Comparison of ENCODE assay signal across 8 cellular contexts in the genomic region with DNA sequence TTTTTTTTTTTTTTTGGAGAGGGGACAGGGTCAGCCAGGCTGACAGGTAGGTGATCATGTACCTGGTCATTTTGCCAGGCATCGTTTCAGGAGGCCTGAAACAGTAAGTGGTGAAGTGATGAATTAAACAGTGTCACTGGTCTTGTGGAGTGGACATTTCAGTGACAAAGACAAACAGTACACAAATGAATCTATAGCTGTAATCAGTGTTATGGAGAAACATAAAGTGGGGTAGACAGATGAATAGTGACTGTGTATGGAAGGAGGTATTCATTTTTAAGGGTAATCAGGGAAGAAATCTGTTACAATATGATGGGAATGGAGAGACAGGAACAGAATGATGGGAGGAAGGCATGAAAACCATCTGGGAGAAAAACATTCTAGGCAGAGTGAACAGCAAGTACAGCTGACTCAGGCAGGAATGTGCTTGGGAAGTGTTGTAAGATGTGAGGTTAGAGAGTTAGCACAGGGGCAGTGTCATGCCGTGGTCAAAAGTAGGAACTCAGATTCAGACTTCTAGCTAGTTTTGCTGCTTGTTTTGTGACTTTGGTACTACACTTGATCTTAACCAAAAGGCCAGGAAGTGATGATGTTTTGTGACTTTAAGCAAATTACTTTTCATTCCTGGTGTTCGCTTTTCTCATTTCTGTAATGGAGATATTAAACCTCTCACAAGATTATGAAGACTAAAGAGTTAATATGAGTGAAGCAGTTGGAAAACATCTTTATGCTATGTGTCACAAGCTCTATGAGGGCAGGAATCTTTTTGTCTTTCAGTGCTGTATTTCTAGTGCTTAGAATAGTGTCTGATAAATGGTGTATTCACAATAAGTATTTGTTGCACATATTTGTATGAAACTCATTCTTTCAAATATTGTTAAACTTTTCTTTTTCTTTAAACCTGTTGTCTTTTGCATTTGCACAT. TPM values are rescaled to one million over a fixed set of nuclear protein-coding genes. Genes with fewer than 3 reads are reported as not detected.
DNase-seq lines count a peak whose midpoint lies in the region; ATAC-seq and TF ChIP-seq lines count a peak whose summit lies in the region.

No MANE protein-coding gene starts in this region.

- no peaks in the 10 kb centered on the region for H3K9me3 ChIP-seq in transverse colon

- H3K4me3 Mint-ChIP-seq in activated CD4-positive, alpha-beta memory T cell treated with anti-CD3 and anti-CD28 coated beads for 36 hours, result no peak overlapping the region

- H3K4me3 ChIP-seq in transverse colon, result no peak overlapping the region

- H3K4me1 Mint-ChIP-seq in activated CD4-positive, alpha-beta memory T cell treated with anti-CD3 and anti-CD28 coated beads for 36 hours (ENCODE audit: low read depth), result peaks cover 57% of the 10 kb centered on the region

- DNase-seq in Right ventricle myocardium inferior (ENCODE audit: missing footprints) (no peak), cardiac septum (ENCODE audit: low spot score) (no peak), left ventricle myocardium superior (no peak), transverse colon (peak; percentile 11), T1000 (lab: John Stamatoyannopoulos, UW) (no peak), hippocampal formation (lab: John Stamatoyannopoulos, UW) (no peak)
- DNase-seq in activated CD4-positive, alpha-beta memory T cell treated with anti-CD3 and anti-CD28 coated beads for 36 hours, result peak; percentile 17

- POLR2A ChIA-PET in activated CD4-positive, alpha-beta memory T cell treated with anti-CD3 and anti-CD28 coated beads for 36 hours (lab: Charles Lee), result no interaction called here

- no peaks in the 10 kb centered on the region for H3K27me3 ChIP-seq in transverse colon

- intact Hi-C loops in Right ventricle myocardium inferior (cut with DNase I) (no loop called here), cardiac septum (cut with DNase I) (no loop called here), left ventricle myocardium superior (cut with micrococcal nuclease) (no loop called here), transverse colon (cut with DNase I; ENCODE audit: low total_unique reads) (no loop called here)
- intact Hi-C loops in activated CD4-positive, alpha-beta memory T cell treated with anti-CD3 and anti-CD28 coated beads for 36 hours (cut with micrococcal nuclease), result no loop called here

- H3K27ac ChIP-seq in transverse colon, result peak overlapping the region in 1 of 4 donors; percentile 13

- WGBS in transverse colon (ENCODE audit: low coverage in 1 of 2), 2 donors, result 74 to 79% methylated on average over 2 to 3 of the region's 3 CpGs

- peaks cover 0 to 46% (median 7%) of the 10 kb centered on the region in 4 donors for H3K4me1 ChIP-seq in transverse colon

- CTCF ChIA-PET in activated CD4-positive, alpha-beta memory T cell treated with anti-CD3 and anti-CD28 coated beads for 36 hours (lab: Charles Lee), result no interaction called here

- no peaks in the 10 kb centered on the region for H3K36me3 ChIP-seq in transverse colon

- H3K27me3 Mint-ChIP-seq in activated CD4-positive, alpha-beta memory T cell treated with anti-CD3 and anti-CD28 coated beads for 36 hours, result no peaks in the 10 kb centered on the region

- H3K27ac Mint-ChIP-seq in activated CD4-positive, alpha-beta memory T cell treated with anti-CD3 and anti-CD28 coated beads for 36 hours, result peak overlapping the region; percentile 63

- ATAC-seq in Right ventricle myocardium inferior (peak; percentile 67), left ventricle myocardium superior (peak; percentile 70), HG02840 (IDR thresholded peaks at IDR 0.05; ENCODE audit: low FRiP score, unreplicated experiment) (no peak)

- no peak for TF ChIP-seq EP300 in transverse colon (IDR thresholded peaks at IDR 0.05; ENCODE audit: low read depth)

- no peak for TF ChIP-seq POLR2A in transverse colon (IDR thresholded peaks at IDR 0.05)

- H3K36me3 Mint-ChIP-seq in activated CD4-positive, alpha-beta memory T cell treated with anti-CD3 and anti-CD28 coated beads for 36 hours, result peaks cover 1% of the 10 kb centered on the region

- in situ Hi-C loops in transverse colon (cut with MboI; ENCODE audit: low pct_ligation_motif_present in 1 of 4, low pct_unique_long_range_greater_than_20kb in 1 of 4, low sequenced_read_pairs in 3 of 4), result no loop called here

- H3K9me3 Mint-ChIP-seq in activated CD4-positive, alpha-beta memory T cell treated with anti-CD3 and anti-CD28 coated beads for 36 hours, result no peaks in the 10 kb centered on the region

- TF ChIP-seq CTCF in transverse colon (IDR thresholded peaks at IDR 0.05), result no peak

RNA-seq across cellular contexts. Expression of a gene that starts 43.4 kb away (rescaled TPM):
- 459 TPM for total RNA-seq in Right ventricle myocardium inferior
- 460 TPM for total RNA-seq in cardiac septum
- 10 to 100 TPM; 43.9 to 44.2 TPM for total RNA-seq in activated CD4-positive, alpha-beta memory T cell treated with anti-CD3 and anti-CD28 coated beads for 36 hours
- 502 TPM for total RNA-seq in left ventricle myocardium superior
- total RNA-seq in transverse colon, result 10 to 100 TPM in 3 of 4 donors, 1 to 10 TPM in 1; 8.4 to 41.8 (median 22.7) TPM

Comparison
In these comparisons a context has a peak if more than half of its experiments do, and no peak if none do; other contexts are left out.
1. DNase-seq: peak in activated CD4-positive, alpha-beta memory T cell treated with anti-CD3 and anti-CD28 coated beads for 36 hours (single experiment) and transverse colon (single experiment); none in Right ventricle myocardium inferior (single experiment), cardiac septum (single experiment), left ventricle myocardium superior (single experiment), T1000 (single experiment) and hippocampal formation (0 of 2).
2. RNA of a gene that starts 43.4 kb away (total RNA-seq): 502 TPM in left ventricle myocardium superior (single experiment), 460 TPM in cardiac septum (single experiment) and 459 TPM in Right ventricle myocardium inferior (single experiment); 43.9 to 44.2 TPM in activated CD4-positive, alpha-beta memory T cell treated with anti-CD3 and anti-CD28 coated beads for 36 hours and 8.4 to 41.8 TPM in transverse colon; every median in the first group is over 10 times any median in the second.